Comparison of ENCODE assay signal across 12 cellular contexts in the genomic region with DNA sequence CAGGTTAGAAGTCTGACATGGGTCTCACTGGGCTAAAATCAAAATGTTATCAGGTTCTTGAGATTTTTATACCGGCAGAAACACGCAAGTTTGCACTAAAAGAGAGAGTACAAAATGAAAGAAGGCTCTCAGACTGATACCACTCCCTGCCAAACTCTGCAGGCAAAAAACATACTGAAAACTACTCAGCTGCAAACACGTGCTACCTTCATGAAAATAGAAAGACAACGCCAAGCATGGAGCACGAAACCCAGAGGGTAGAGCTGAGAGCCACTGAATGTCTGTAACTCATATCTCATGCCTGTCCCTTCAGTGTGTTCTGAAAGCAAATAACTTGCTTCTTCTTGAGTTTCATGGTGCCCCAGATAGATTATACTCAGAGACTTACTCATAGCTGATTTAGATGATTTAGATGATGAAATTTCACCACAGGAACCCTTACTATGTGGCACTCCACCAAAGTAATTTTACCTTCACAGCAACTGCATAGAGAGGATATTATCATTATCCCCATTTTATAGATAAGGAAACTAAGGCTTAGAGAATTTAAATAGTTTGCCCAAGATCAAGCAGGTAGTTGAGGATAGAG.
DNase-seq lines count a peak whose midpoint lies in the region; ATAC-seq, FAIRE-seq and TF ChIP-seq lines count a peak whose summit lies in the region.
"Had no signal": no experiment of that assay in that cellular context is flagged by ENCODE, and none has a peak within 500 bp of the region (broad histone marks: within the 10 kb centered on the region; RNA-seq: fewer than 3 reads in every experiment).

No MANE protein-coding gene starts in this region.

- H3K4me1 ChIP-seq in OCI-LY3 (ENCODE audit: low read length) (peaks cover 35% of the 10 kb centered on the region), hepatocyte (ENCODE audit: insufficient read depth) (no peaks in the 10 kb centered on the region)

- H3K79me2 ChIP-seq in OCI-LY3 (ENCODE audit: low read length), result no peaks in the 10 kb centered on the region
- no peaks in the 10 kb centered on the region for H3K79me2 ChIP-seq in hepatocyte

- H3K4me3 ChIP-seq in GM12865 (ENCODE audit: low read depth, low read length) (no peak overlapping the region), OCI-LY3 (ENCODE audit: low read length) (peak overlapping the region; percentile 26; the same call in 1 of the 2 replicates), hepatocyte (no peak overlapping the region)

- H3K9me2 ChIP-seq in hepatocyte (replicated peaks; ENCODE audit: insufficient read depth), result no peaks in the 10 kb centered on the region

- no peak for FAIRE-seq in RCC 7860 (lab: Jason Lieb, UNC)

- DNase-seq in GM12865 (ENCODE audit: low read depth) (peak; percentile 6), HCEC 1CT (peak; percentile 61), kidney tubule cell (ENCODE audit: low spot score) (peak; percentile 13), RCC 7860 (ENCODE audit: low spot score) (no peak), hepatocyte (ENCODE audit: low spot score) (no peak)
- DNase-seq: activated CD4-positive, alpha-beta T cell treated with anti-CD3 and anti-CD28 coated beads for 4 hours; activated effector memory CD4-positive, alpha-beta T cell treated with Interleukin-2 at 50 U/mL for 16 hours; CD8-positive, alpha-beta memory T cell; NCI-H1417 treated with DMSO at 0.1 percent for 48 hours had no signal

- ATAC-seq in GM21526 (IDR thresholded peaks at IDR 0.05; ENCODE audit: low FRiP score, unreplicated experiment) (no peak), GM18519 (IDR thresholded peaks at IDR 0.05; ENCODE audit: low FRiP score, unreplicated experiment) (no peak)

- no peaks in the 10 kb centered on the region for H3K9me3 ChIP-seq in OCI-LY3 (ENCODE audit: insufficient read depth, low read length)
- no peaks in the 10 kb centered on the region for H3K9me3 ChIP-seq in hepatocyte (ENCODE audit: low read depth)

- no peaks in the 10 kb centered on the region for H3K36me3 ChIP-seq in OCI-LY3 (replicated peaks; ENCODE audit: low read depth, low read length)
- H3K36me3 ChIP-seq in hepatocyte (replicated peaks; ENCODE audit: insufficient read depth, low read depth), result no peaks in the 10 kb centered on the region

- TF ChIP-seq CTCF in GM12865 (IDR thresholded peaks at IDR 0.05; ENCODE audit: insufficient read depth, low read depth, low read length, missing control alignments) (no peak), OCI-LY3 (IDR thresholded peaks at IDR 0.05; ENCODE audit: low read depth, low read length) (no peak), hepatocyte (IDR thresholded peaks at IDR 0.05; ENCODE audit: poor library complexity) (no peak)

- H4K20me1 ChIP-seq in OCI-LY3 (ENCODE audit: insufficient read depth, low read length) (no peaks in the 10 kb centered on the region), hepatocyte (ENCODE audit: insufficient read depth, poor library complexity, severe bottlenecking) (no peaks in the 10 kb centered on the region)

- no peak overlapping the region for H3K9ac ChIP-seq in OCI-LY3 (ENCODE audit: low read length)

- H3K27me3 ChIP-seq in OCI-LY3 (ENCODE audit: low read depth, low read length) (no peaks in the 10 kb centered on the region), hepatocyte (no peaks in the 10 kb centered on the region)

- 73% methylated on average over 5 of the region's 5 CpGs for WGBS in hepatocyte (ENCODE audit: low lambda C conversion rate, missing lambda C conversion rate)

- H3K27ac ChIP-seq in OCI-LY3 (ENCODE audit: low read length), result no peak overlapping the region
- H3K27ac ChIP-seq in hepatocyte, result no peak overlapping the region

- H3K4me2 ChIP-seq in OCI-LY3 (ENCODE audit: low read length), result peak overlapping the region; percentile 46
- no peak overlapping the region for H3K4me2 ChIP-seq in hepatocyte

- peak overlapping the region; percentile 48; the same call in 1 of the 2 replicates for H2AFZ ChIP-seq in OCI-LY3 (ENCODE audit: low read depth, low read length)
- no peak overlapping the region for H2AFZ ChIP-seq in hepatocyte

Comparison
In these comparisons a context has a peak if more than half of its experiments do, and no peak if none do; other contexts are left out.
1. DNase-seq: peak in GM12865 (single experiment), HCEC 1CT (single experiment) and kidney tubule cell (single experiment); none in RCC 7860 (single experiment) and hepatocyte (single experiment).